ENCODE assay signal across 19 cellular contexts in the genomic region with DNA sequence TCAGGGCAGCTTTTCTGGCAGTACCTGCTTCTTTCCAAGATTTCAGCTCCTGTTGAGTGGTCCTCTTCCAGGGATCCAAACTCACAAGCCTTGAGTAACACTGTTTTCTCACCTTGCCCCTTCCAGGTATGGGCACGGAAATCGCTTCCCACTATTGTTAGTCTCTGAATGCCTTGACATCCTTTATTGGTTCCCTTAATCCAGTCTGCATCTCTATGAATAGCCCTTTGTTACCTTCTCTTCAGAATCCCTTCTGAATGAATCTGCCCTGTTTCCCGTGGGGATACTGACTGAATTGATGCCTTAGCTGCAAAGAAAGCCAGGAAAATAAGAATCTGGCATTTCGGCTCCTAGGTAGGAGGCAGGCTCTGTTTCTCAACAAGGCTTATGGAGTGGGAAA.
"Had no signal": no experiment of that assay in that cellular context is flagged by ENCODE, and none has a peak within 500 bp of the region (broad histone marks: within the 10 kb centered on the region; RNA-seq: fewer than 3 reads in every experiment).

No MANE protein-coding gene starts in this region.

- H3K9me3 ChIP-seq: heart right ventricle, left ventricle myocardium inferior, lower lobe of right lung, right atrium auricular region, sigmoid colon had no signal

- H3K36me3 ChIP-seq: heart right ventricle, left ventricle myocardium inferior, lower lobe of right lung, right atrium auricular region, sigmoid colon had no signal

- H3K27ac ChIP-seq: dorsolateral prefrontal cortex, heart right ventricle, left ventricle myocardium inferior, lower lobe of right lung, right atrium auricular region, sigmoid colon, skin epidermis had no signal

- H3K4me1 ChIP-seq: heart right ventricle, left ventricle myocardium inferior, lower lobe of right lung, right atrium auricular region had no signal

- DNase-seq: cortex of kidney; dorsolateral prefrontal cortex; effector CD8-positive, alpha-beta T cell; heart right ventricle; kidney; left cardiac atrium; left ventricle myocardium inferior; lower lobe of right lung; mesenchymal stem cell; midbrain; posterior cingulate gyrus; sigmoid colon; stimulated activated CD4-positive, alpha-beta T cell treated with anti-CD3 and anti-CD28 coated beads, Interleukin-2, amount 100 ng/mL, for 24 hours; stimulated activated naive CD4-positive, alpha-beta T cell treated with Interleukin-2 at 50 U/mL for 16 hours; trophoblast cell had no signal

- H3K27me3 ChIP-seq: right atrium auricular region, sigmoid colon had no signal

- H3K4me3 ChIP-seq: dorsolateral prefrontal cortex, heart right ventricle, left ventricle myocardium inferior, lower lobe of right lung, right atrium auricular region, sigmoid colon, skin epidermis had no signal

- H3K27ac Mint-ChIP-seq: nephron had no signal

- H3K4me3 Mint-ChIP-seq: nephron had no signal

- ATAC-seq: esophagus mucosa, heart right ventricle, left cardiac atrium, lower lobe of right lung had no signal

- H3K9me3 Mint-ChIP-seq: nephron had no signal
